Comparison of ENCODE assay signal across 8 cellular contexts in genomic region chr6:32190054-32190945, GRCh38. TPM values are rescaled to one million over a fixed set of nuclear protein-coding genes. Genes with fewer than 3 reads are reported as not detected.
DNase-seq lines count a peak whose midpoint lies in the region; ATAC-seq, FAIRE-seq and TF ChIP-seq lines count a peak whose summit lies in the region.

Gene PBX2, minus strand, starts transcription at chr6:32190202. Its CDS starts 287 bp downstream, at chr6:32189915.

- no peaks in the 10 kb centered on the region for H3K27me3 Mint-ChIP-seq in activated naive CD4-positive, alpha-beta T cell treated with anti-CD3 and anti-CD28 coated beads, Interleukin-2, amount 50 U/mL, for 24 hours

- H3K9me3 Mint-ChIP-seq in activated naive CD4-positive, alpha-beta T cell treated with anti-CD3 and anti-CD28 coated beads, Interleukin-2, amount 50 U/mL, for 24 hours, result no peaks in the 10 kb centered on the region

- peak; percentile 42 for DNase-seq in DMS153 treated with DMSO at 0.1 percent for 48 hours (lab: John Stamatoyannopoulos, UW; ENCODE audit: unreplicated experiment)
- peak; percentile 53 for DNase-seq in H54 (ENCODE audit: insufficient read length, low spot score)
- DNase-seq in NAMALWA (ENCODE audit: low spot score), result peak; percentile 86
- DNase-seq in globus pallidus (ENCODE audit: low spot score), result peak; percentile 95
- DNase-seq in occipital lobe (lab: John Stamatoyannopoulos, UW), result peak; percentile 88
- DNase-seq in superior temporal gyrus (ENCODE audit: extremely low spot score), result peak; percentile 85

- H3K4me1 Mint-ChIP-seq in activated naive CD4-positive, alpha-beta T cell treated with anti-CD3 and anti-CD28 coated beads, Interleukin-2, amount 50 U/mL, for 24 hours, result peaks cover 77% of the 10 kb centered on the region

- peak within 1 kb of the TSS; percentile 95 for H3K4me3 Mint-ChIP-seq in activated naive CD4-positive, alpha-beta T cell treated with anti-CD3 and anti-CD28 coated beads, Interleukin-2, amount 50 U/mL, for 24 hours

- TF ChIP-seq POLR2A in H54 (IDR thresholded peaks at IDR 0.05; ENCODE audit: low read depth, low read length), result 0 out of 2 replicates have a peak, but pooled peaks have one; percentile 33

- FAIRE-seq in H54 (lab: Jason Lieb, UNC), result no peak

- H3K36me3 Mint-ChIP-seq in activated naive CD4-positive, alpha-beta T cell treated with anti-CD3 and anti-CD28 coated beads, Interleukin-2, amount 50 U/mL, for 24 hours, result peaks cover 13% of the 10 kb centered on the region

- peak within 1 kb of the TSS; percentile 97 for H3K27ac Mint-ChIP-seq in activated naive CD4-positive, alpha-beta T cell treated with anti-CD3 and anti-CD28 coated beads, Interleukin-2, amount 50 U/mL, for 24 hours

- peak; percentile 61 for ATAC-seq in SK-N-SH treated with all-trans-retinoic acid at 6 μM for 48 hours

TF ChIP-seq in SK-N-SH treated with all-trans-retinoic acid at 6 μM for 48 hours, 23 proteins besides CTCF, POLR2A, EP300 and RAD21:
- TF ChIP-seq POU6F1 (CRISPR knock-in tag; IDR thresholded peaks at IDR 0.05; ENCODE audit: borderline replicate concordance, low read depth), result no peak
- no peak for TF ChIP-seq CREB5 (CRISPR knock-in tag; IDR thresholded peaks at IDR 0.05; ENCODE audit: low read depth)
- no peak for TF ChIP-seq SNAI2 (CRISPR knock-in tag; IDR thresholded peaks at IDR 0.05)
- no peak for TF ChIP-seq ISL1 (CRISPR knock-in tag; IDR thresholded peaks at IDR 0.05)
- TF ChIP-seq ZNF565 (CRISPR knock-in tag; conservative IDR thresholded peaks at IDR 0.05; ENCODE audit: low read depth), result no peak
- TF ChIP-seq ZFP3 (CRISPR knock-in tag; IDR thresholded peaks at IDR 0.05), result no peak
- TF ChIP-seq CSRNP3 (CRISPR knock-in tag; IDR thresholded peaks at IDR 0.05), result no peak
- no peak for TF ChIP-seq ARNTL (CRISPR knock-in tag; IDR thresholded peaks at IDR 0.05; ENCODE audit: borderline replicate concordance, low read depth)
- TF ChIP-seq TCF4 (CRISPR knock-in tag; IDR thresholded peaks at IDR 0.05; ENCODE audit: borderline replicate concordance), result no peak
- no peak for TF ChIP-seq PATZ1 (CRISPR knock-in tag; IDR thresholded peaks at IDR 0.05; ENCODE audit: borderline replicate concordance)
- no peak for TF ChIP-seq ZNF70 (CRISPR knock-in tag; IDR thresholded peaks at IDR 0.05)
- TF ChIP-seq GLIS3 (CRISPR knock-in tag; IDR thresholded peaks at IDR 0.05), result no peak
- no peak for TF ChIP-seq ZNF8 (CRISPR knock-in tag; IDR thresholded peaks at IDR 0.05)
- TF ChIP-seq OSR1 (CRISPR knock-in tag; IDR thresholded peaks at IDR 0.05), result no peak
- no peak for TF ChIP-seq ZC3H10 (CRISPR knock-in tag; IDR thresholded peaks at IDR 0.05)

RNA-seq across cellular contexts. Expression of gene PBX2, which starts in this region (rescaled TPM):
- total RNA-seq in occipital lobe, result 18.1 TPM

Comparison
In these comparisons a context has a peak if more than half of its experiments do, and no peak if none do; other contexts are left out.
1. Peak in every context shown above with its lines: DNase-seq and ATAC-seq.
2. DNase-seq: peak in every context shown above with its lines; median percentile 95 in globus pallidus; 88 in occipital lobe; 86 in NAMALWA; 85 in superior temporal gyrus; 53 in H54; 42 in DMS153 treated with DMSO at 0.1 percent for 48 hours.